In the genomic region with DNA sequence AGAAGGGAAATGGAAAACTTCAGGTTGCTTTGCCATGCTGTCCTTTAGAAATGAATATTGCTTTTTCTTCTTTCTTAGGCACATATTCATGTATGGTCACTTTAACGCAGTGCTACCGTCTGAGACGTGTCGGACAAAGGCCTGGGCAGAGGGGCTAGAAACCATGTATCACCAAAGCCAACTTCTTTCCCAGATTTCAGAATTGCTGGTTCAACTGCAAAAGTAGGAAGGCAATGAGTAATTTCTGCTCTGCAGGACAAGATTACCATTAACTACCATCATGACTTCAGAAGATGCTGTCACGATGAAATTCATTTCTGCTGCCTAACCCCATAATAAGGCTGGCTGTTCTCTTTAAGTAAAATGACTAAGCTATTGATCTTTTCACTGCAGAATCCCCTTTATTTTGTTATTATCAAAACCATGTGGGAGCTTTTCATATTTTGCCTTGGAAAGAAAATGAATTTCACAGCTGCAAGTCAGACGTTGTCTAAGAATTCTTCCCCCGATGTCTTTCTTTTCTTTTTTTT, we compare ENCODE assay signal across 11 cellular contexts.
DNase-seq lines count a peak whose midpoint lies in the region; ATAC-seq and TF ChIP-seq lines count a peak whose summit lies in the region.
"Had no signal": no experiment of that assay in that cellular context is flagged by ENCODE, and none has a peak within 500 bp of the region (broad histone marks: within the 10 kb centered on the region; RNA-seq: fewer than 3 reads in every experiment).

No MANE protein-coding gene starts in this region.

- no peaks in the 10 kb centered on the region for H3K9me3 Mint-ChIP-seq in Calu3 (ENCODE audit: low read depth, unreplicated experiment)

- H3K9me3 ChIP-seq in lower lobe of right lung (no peaks in the 10 kb centered on the region), gastrocnemius medialis (no peaks in the 10 kb centered on the region), mucosa of descending colon (no peaks in the 10 kb centered on the region)
- H3K9me3 ChIP-seq: BLaER1 treated with 17β-estradiol and CSF1 and Interleukin-3, amounts not matched to agents 10 nM and 100 nM had no signal

- H3K4me1 ChIP-seq in lower lobe of right lung, result peaks cover 5% of the 10 kb centered on the region
- peaks cover 9 to 29% of the 10 kb centered on the region in 2 donors for H3K4me1 ChIP-seq in gastrocnemius medialis
- peaks cover 19% of the 10 kb centered on the region for H3K4me1 ChIP-seq in mucosa of descending colon (ENCODE audit: low read depth)
- H3K4me1 ChIP-seq: BLaER1 treated with 17β-estradiol and CSF1 and Interleukin-3, amounts not matched to agents 10 nM and 100 nM had no signal

- peaks cover 56% of the 10 kb centered on the region for H3K4me1 Mint-ChIP-seq in Calu3 (ENCODE audit: low read depth, unreplicated experiment)

- H3K4me3 ChIP-seq in astrocyte of the cerebellum (ENCODE audit: low read depth, low read length) (peak overlapping the region; percentile 35), lower lobe of right lung (peak overlapping the region; percentile 52), gastrocnemius medialis (peak overlapping the region; percentile 63 to 74 (median 67)), mucosa of descending colon (no peak overlapping the region)
- H3K4me3 ChIP-seq: BLaER1 treated with 17β-estradiol and CSF1 and Interleukin-3, amounts not matched to agents 10 nM and 100 nM had no signal

- peak overlapping the region; percentile 64 for H3K27ac Mint-ChIP-seq in Calu3 (ENCODE audit: unreplicated experiment)

- no peaks in the 10 kb centered on the region for H3K36me3 ChIP-seq in lower lobe of right lung
- no peaks in the 10 kb centered on the region for H3K36me3 ChIP-seq in gastrocnemius medialis
- no peaks in the 10 kb centered on the region for H3K36me3 ChIP-seq in mucosa of descending colon (ENCODE audit: low read depth)
- H3K36me3 ChIP-seq: BLaER1 treated with 17β-estradiol and CSF1 and Interleukin-3, amounts not matched to agents 10 nM and 100 nM had no signal

- no peak for TF ChIP-seq CTCF in Calu3 (IDR thresholded peaks at IDR 0.05; ENCODE audit: unreplicated experiment)
- TF ChIP-seq CTCF in astrocyte of the cerebellum (IDR thresholded peaks at IDR 0.05; ENCODE audit: low read depth, low read length, missing control alignments), result no peak
- no peak for TF ChIP-seq CTCF in lower lobe of right lung (IDR thresholded peaks at IDR 0.05)
- TF ChIP-seq CTCF in gastrocnemius medialis (IDR thresholded peaks at IDR 0.05 in 4 of 5, conservative IDR thresholded peaks at IDR 0.05 in 1 of 5), result no peak
- TF ChIP-seq CTCF in mucosa of descending colon (IDR thresholded peaks at IDR 0.05), result no peak

- H3K36me3 Mint-ChIP-seq in Calu3 (ENCODE audit: insufficient read depth, unreplicated experiment), result peaks cover 14% of the 10 kb centered on the region

- no peaks in the 10 kb centered on the region for H3K27me3 ChIP-seq in lower lobe of right lung (ENCODE audit: low read depth)
- H3K27me3 ChIP-seq in gastrocnemius medialis, result no peaks in the 10 kb centered on the region
- H3K27me3 ChIP-seq: BLaER1 treated with 17β-estradiol and CSF1 and Interleukin-3, amounts not matched to agents 10 nM and 100 nM had no signal

- intact Hi-C loops in Calu3 (cut with micrococcal nuclease; ENCODE audit: unreplicated experiment) (loop anchor here (5.0 kb wide), 4 partner anchors 55 to 210 kb away; no protein-coding TSS in a partner anchor), lower lobe of right lung (cut with DNase I) (no loop called here), gastrocnemius medialis (cut with DNase I; ENCODE audit: low total_unique reads) (loop anchor here (2.0 to 5.0 kb wide), 2 partner anchors 74 to 220 kb away; no protein-coding TSS in a partner anchor), mucosa of descending colon (cut with DNase I, micrococcal nuclease) (loop anchor here in 1 of 2 donors (10.0 kb wide), 1 partner anchor 78 kb away; no protein-coding TSS in a partner anchor)

- BruUV-seq in Calu3 (replicated peaks; lab: Mats Ljungman, UMichigan), result no TSS peak

- in situ Hi-C loops in astrocyte of the cerebellum (cut with HindIII; ENCODE audit: low sequenced_read_pairs), result no loop called here
- in situ Hi-C loops in gastrocnemius medialis (cut with MboI; ENCODE audit: low sequenced_read_pairs in 4 of 4), result loop anchor here in 1 of 4 donors (10.0 kb wide), 1 partner anchor 78 kb away; no protein-coding TSS in a partner anchor

- CTCF ChIA-PET in Calu3 (lab: Charles Lee), result interaction anchor here (0.6 to 1.4 kb wide), 4 partner anchors 64 to 213 kb away, joined by 3 to 11 read pairs (median 3); no protein-coding TSS in a partner anchor

- H3K4me3 Mint-ChIP-seq in Calu3 (ENCODE audit: low read depth, unreplicated experiment), result peak overlapping the region; percentile 74

- H3K27ac ChIP-seq in lower lobe of right lung (peak overlapping the region; percentile 37), gastrocnemius medialis (peak overlapping the region; percentile 78 to 92 (median 88))
- H3K27ac ChIP-seq: BLaER1 treated with 17β-estradiol and CSF1 and Interleukin-3, amounts not matched to agents 10 nM and 100 nM had no signal

- no peak for TF ChIP-seq POLR2A in gastrocnemius medialis (IDR thresholded peaks at IDR 0.05)

- no peaks in the 10 kb centered on the region for H3K27me3 Mint-ChIP-seq in Calu3 (ENCODE audit: unreplicated experiment)

- ATAC-seq in lower lobe of right lung, result no peak
- no peak for ATAC-seq in gastrocnemius medialis
- no peak for ATAC-seq in mucosa of descending colon
- ATAC-seq: stimulated activated naive CD8-positive, alpha-beta T cell treated with anti-CD3 and anti-CD28 coated beads, Interleukin-15, Interleukin-2, amounts not matched to agents 100 U/mL and 50 U/mL, for 24 hours had no signal

- DNase-seq in Calu3, result no peak
- no peak for DNase-seq in astrocyte of the cerebellum (ENCODE audit: low read depth)
- no peak for DNase-seq in lower lobe of right lung
- DNase-seq in gastrocnemius medialis, result no peak
- no peak for DNase-seq in central memory CD4-positive, alpha-beta T cell
- DNase-seq in hippocampal formation (lab: John Stamatoyannopoulos, UW), result no peak
- DNase-seq in mucosa of descending colon, result no peak
- no peak for DNase-seq in DMS153 treated with DMSO at 0.1 percent for 48 hours (lab: John Stamatoyannopoulos, UW; ENCODE audit: unreplicated experiment)
- DNase-seq: activated CD4-positive, CD25-positive, alpha-beta regulatory T cell treated with anti-CD3 and anti-CD28 coated beads, Interleukin-2, amount 50 U/mL, for 72 hours; stimulated activated naive CD8-positive, alpha-beta T cell treated with anti-CD3 and anti-CD28 coated beads, Interleukin-15, Interleukin-2, amounts not matched to agents 100 U/mL and 50 U/mL, for 24 hours had no signal
